ENCODE assay signal across 8 cellular contexts in the genomic region with DNA sequence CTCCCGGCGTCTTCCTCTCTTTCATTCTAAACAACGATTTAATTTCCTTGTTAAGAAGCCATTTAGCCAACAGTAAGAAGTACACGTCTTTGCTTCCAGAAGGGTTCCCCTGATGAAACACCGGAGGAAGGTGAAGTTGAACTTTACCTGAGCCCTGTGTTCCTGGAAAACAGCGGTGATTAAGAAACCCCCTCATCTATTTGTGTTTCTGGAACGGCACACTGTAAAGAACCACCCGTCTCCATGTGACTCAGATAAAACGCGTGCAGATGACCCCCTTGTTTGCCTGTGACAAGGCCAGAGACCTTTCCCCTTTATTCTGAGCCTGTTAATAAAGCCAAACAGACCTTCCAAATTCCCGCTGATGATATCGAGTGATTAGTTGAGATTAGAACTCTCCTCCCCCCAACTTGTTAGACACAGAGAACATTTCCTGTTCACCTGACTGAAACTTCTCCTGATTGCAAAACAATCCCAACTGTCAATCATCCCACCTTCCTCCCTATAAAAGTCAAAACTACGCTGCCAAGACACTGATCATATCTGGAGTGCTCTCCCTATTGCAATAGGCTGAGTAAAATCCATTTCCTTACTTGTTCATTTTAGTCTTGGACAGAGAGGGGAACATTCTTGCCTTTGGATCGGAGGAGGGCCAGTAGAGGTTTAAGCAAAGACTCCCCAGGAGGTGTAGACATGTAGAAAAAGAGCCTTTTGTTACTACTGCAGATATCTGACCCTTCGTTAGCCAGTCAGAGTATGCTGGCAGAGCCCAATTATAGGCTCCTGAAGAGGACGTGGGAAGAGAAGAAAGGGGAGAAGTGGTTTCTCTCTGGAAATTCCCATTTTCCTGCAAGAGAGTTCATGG. TPM values are rescaled to one million over a fixed set of nuclear protein-coding genes. Genes with fewer than 3 reads are reported as not detected.
DNase-seq lines count a peak whose midpoint lies in the region; ATAC-seq and TF ChIP-seq lines count a peak whose summit lies in the region.

No MANE protein-coding gene starts in this region.

- no peaks in the 10 kb centered on the region for H3K27me3 ChIP-seq in psoas muscle (ENCODE audit: insufficient read depth in 3 of 3, low read length in 2 of 3)

- H3K4me1 ChIP-seq in psoas muscle = peaks cover 11% of the 10 kb centered on the region

- intact Hi-C loops in psoas muscle (cut with DNase I) = loop anchor here in 1 of 2 donors (10.0 kb wide), 1 partner anchor 128 kb away; no protein-coding TSS in a partner anchor

- H3K4me3 ChIP-seq in AG10803 (ENCODE audit: low read length) (peak overlapping the region; percentile 90), fibroblast of villous mesenchyme (ENCODE audit: low read depth, low read length) (peak overlapping the region; percentile 71), psoas muscle (peak overlapping the region; percentile 79)

- no peaks in the 10 kb centered on the region for H3K9me3 ChIP-seq in psoas muscle

- DNase-seq in AG10803 (ENCODE audit: low read depth) (no peak), fibroblast of villous mesenchyme (ENCODE audit: low read depth) (no peak), psoas muscle (no peak), SW 1271 (lab: John Stamatoyannopoulos, UW) (no peak)

- ATAC-seq in GM18909 (IDR thresholded peaks at IDR 0.05; ENCODE audit: poor library complexity, unreplicated experiment) (peak; percentile 13), HG03521 (IDR thresholded peaks at IDR 0.05; ENCODE audit: unreplicated experiment) (peak; percentile 5), psoas muscle (peak; percentile 11 to 46 (median 32)), HG03571 (IDR thresholded peaks at IDR 0.05; ENCODE audit: unreplicated experiment) (no peak)

- peaks cover 8 to 15% of the 10 kb centered on the region in 2 donors for H3K36me3 ChIP-seq in psoas muscle (ENCODE audit: insufficient read depth in 1 of 2, low read depth in 1 of 2)

- peak; percentile 35; the same call in 1 of the 2 replicates for TF ChIP-seq CTCF in AG10803 (conservative IDR thresholded peaks at IDR 0.05; ENCODE audit: low read length)
- TF ChIP-seq CTCF in VCaP (conservative IDR thresholded peaks at IDR 0.05) = no peak
- peak; percentile 9 for TF ChIP-seq CTCF in fibroblast of villous mesenchyme (IDR thresholded peaks at IDR 0.05; ENCODE audit: insufficient read depth, low read depth, low read length)
- no peak for TF ChIP-seq CTCF in psoas muscle (IDR thresholded peaks at IDR 0.05)

- WGBS in psoas muscle, 3 donors = 26 to 31% (median 28%) methylated on average over 16 of the region's 16 CpGs

- H3K27ac ChIP-seq in VCaP = peak overlapping the region; percentile 97
- peak overlapping the region; percentile 92 for H3K27ac ChIP-seq in psoas muscle

RNA-seq across cellular contexts. Expression of a gene that starts 0.9 kb away (rescaled TPM):
- total RNA-seq in fibroblast of villous mesenchyme (35.1 and 42.7 TPM in 2 replicates), psoas muscle (10 to 100 TPM; 54.2 to 69.0 (median 62.7) TPM)
- 10 to 100 TPM; 47.6 to 77.2 (median 59.3) TPM for polyA plus RNA-seq in psoas muscle

RNA-seq across cellular contexts. Expression of a gene that starts 8.3 kb away (rescaled TPM):
- total RNA-seq in fibroblast of villous mesenchyme (0.86 TPM in 1 of 2 replicates, not detected in the other), psoas muscle (under 1 TPM; 0.28 to 0.55 (median 0.51) TPM)
- under 1 TPM; 0.44 to 0.61 (median 0.47) TPM for polyA plus RNA-seq in psoas muscle

Comparison
In these comparisons a context has a peak if more than half of its experiments do, and no peak if none do; other contexts are left out.
1. CTCF ChIP-seq: peak in AG10803 (single experiment) and fibroblast of villous mesenchyme (single experiment); none in VCaP (single experiment) and psoas muscle (single experiment).
2. Peak in every context shown above with its lines, with median percentiles within 50 percentile points of each other: H3K4me3 ChIP-seq.